10 cellular contexts compared by ENCODE assay signal in genomic region chr10:119166564-119166963, GRCh38. TPM values are rescaled to one million over a fixed set of nuclear protein-coding genes. Genes with fewer than 3 reads are reported as not detected.
A peak's percentile ranks its signal among the peaks of the same experiment; 100 is the strongest.
DNase-seq lines count a peak whose midpoint lies in the region; ATAC-seq and TF ChIP-seq lines count a peak whose summit lies in the region.
"Had no signal": no experiment of that assay in that cellular context is flagged by ENCODE, and none has a peak within 500 bp of the region (broad histone marks: within the 10 kb centered on the region; RNA-seq: fewer than 3 reads in every experiment).

No MANE protein-coding gene starts in this region.

- peak overlapping the region; percentile 91 for H3K4me3 Mint-ChIP-seq in activated naive CD4-positive, alpha-beta T cell treated with anti-CD3 and anti-CD28 coated beads, Interleukin-2, amount 10 ng/mL, durations not matched to agents 7 days and 5 days

- peaks cover 2% of the 10 kb centered on the region for H3K27me3 ChIP-seq in iPS-15b (ENCODE audit: control insufficient read depth, insufficient read depth, low read length)
- no peaks in the 10 kb centered on the region for H3K27me3 ChIP-seq in thoracic aorta (replicated peaks; ENCODE audit: insufficient read depth)
- H3K27me3 ChIP-seq: SJCRH30 had no signal

- H3K27ac Mint-ChIP-seq in activated naive CD4-positive, alpha-beta T cell treated with anti-CD3 and anti-CD28 coated beads, Interleukin-2, amount 10 ng/mL, durations not matched to agents 7 days and 5 days, result peak overlapping the region; percentile 98

- CTCF ChIA-PET in activated naive CD4-positive, alpha-beta T cell treated with anti-CD3 and anti-CD28 coated beads, Interleukin-2, amount 10 ng/mL, durations not matched to agents 7 days and 5 days (lab: Charles Lee), result interaction anchor here (2.0 kb wide), 1 partner anchor 32 kb away, joined by 7 read pairs; no protein-coding TSS in a partner anchor

- no peak for DNase-seq in activated naive CD4-positive, alpha-beta T cell treated with anti-CD3 and anti-CD28 coated beads, Interleukin-2, amount 10 ng/mL, durations not matched to agents 7 days and 5 days
- DNase-seq in activated naive CD4-positive, alpha-beta T cell treated with anti-CD3 and anti-CD28 coated beads, Interleukin-2, amount 50 U/mL, for 16 hours, result no peak
- DNase-seq in UCSD-AML1 (lab: John Stamatoyannopoulos, UW; ENCODE audit: unreplicated experiment) (peak; percentile 21), thoracic aorta (ENCODE audit: low spot score) (no peak), activated gamma-delta T cell treated with Interleukin-2 at 50 U/mL for 16 hours (no peak)
- no peak for DNase-seq in stimulated activated CD4-positive, alpha-beta T cell treated with anti-CD3 and anti-CD28 coated beads, Interleukin-4, amount 100 ng/mL, for 24 hours
- DNase-seq: kidney, SJCRH30 had no signal

- H3K4me3 ChIP-seq in iPS-15b (ENCODE audit: low read depth, low read length) (peak overlapping the region; percentile 81), thoracic aorta (no peak overlapping the region)

- H3K36me3 Mint-ChIP-seq in activated naive CD4-positive, alpha-beta T cell treated with anti-CD3 and anti-CD28 coated beads, Interleukin-2, amount 10 ng/mL, durations not matched to agents 7 days and 5 days, result peaks cover 40% of the 10 kb centered on the region

- TF ChIP-seq CTCF in thoracic aorta (IDR thresholded peaks at IDR 0.05), result no peak

- H3K36me3 ChIP-seq in iPS-15b (ENCODE audit: control insufficient read depth, insufficient read depth, low read length) (peaks cover 20% of the 10 kb centered on the region), thoracic aorta (peaks cover 26% of the 10 kb centered on the region)

- H3K9me3 ChIP-seq in iPS-15b (ENCODE audit: control insufficient read depth, insufficient read depth, low read length) (no peaks in the 10 kb centered on the region), thoracic aorta (no peaks in the 10 kb centered on the region)
- H3K9me3 ChIP-seq: SJCRH30 had no signal

- H3K9me3 Mint-ChIP-seq in activated naive CD4-positive, alpha-beta T cell treated with anti-CD3 and anti-CD28 coated beads, Interleukin-2, amount 10 ng/mL, durations not matched to agents 7 days and 5 days, result no peaks in the 10 kb centered on the region

- ATAC-seq in thoracic aorta (ENCODE audit: insufficient number of reproducible peaks, low FRiP score, low read depth) (no peak), GM21526 (IDR thresholded peaks at IDR 0.05; ENCODE audit: low FRiP score, unreplicated experiment) (no peak)

- H3K4me1 ChIP-seq in iPS-15b (ENCODE audit: control insufficient read depth, insufficient read depth, low read length) (peaks cover 5% of the 10 kb centered on the region), thoracic aorta (ENCODE audit: control insufficient read depth in 1 of 2, low read depth in 2 of 2) (peaks cover 7 to 20% of the 10 kb centered on the region in 2 donors)
- H3K4me1 ChIP-seq: SJCRH30 had no signal

- H3K4me1 Mint-ChIP-seq in activated naive CD4-positive, alpha-beta T cell treated with anti-CD3 and anti-CD28 coated beads, Interleukin-2, amount 10 ng/mL, durations not matched to agents 7 days and 5 days, result peaks cover 43% of the 10 kb centered on the region

- peak overlapping the region; percentile 82 to 90 for H3K27ac ChIP-seq in thoracic aorta

- no peak overlapping the region for H3K9ac ChIP-seq in iPS-15b (ENCODE audit: low read depth, low read length)

- H3K27me3 Mint-ChIP-seq in activated naive CD4-positive, alpha-beta T cell treated with anti-CD3 and anti-CD28 coated beads, Interleukin-2, amount 10 ng/mL, durations not matched to agents 7 days and 5 days, result no peaks in the 10 kb centered on the region

RNA-seq across cellular contexts. Expression of gene SFXN4, which starts 1.1 kb away (rescaled TPM):
- 10 to 100 TPM in 1 of 2 donors, 1 to 10 TPM in 1; 9.5 to 16.1 TPM for total RNA-seq in thoracic aorta

RNA-seq across cellular contexts. Expression of gene PRDX3, which starts 12.0 kb away (rescaled TPM):
- 10 to 100 TPM; 64.4 to 77.6 TPM for total RNA-seq in thoracic aorta

RNA-seq across cellular contexts. Expression of gene GRK5, which starts 40.8 kb away (rescaled TPM):
- 10 to 100 TPM; 85.3 to 90.2 TPM for total RNA-seq in thoracic aorta
